ENCODE assay signal across 8 cellular contexts in the genomic region with DNA sequence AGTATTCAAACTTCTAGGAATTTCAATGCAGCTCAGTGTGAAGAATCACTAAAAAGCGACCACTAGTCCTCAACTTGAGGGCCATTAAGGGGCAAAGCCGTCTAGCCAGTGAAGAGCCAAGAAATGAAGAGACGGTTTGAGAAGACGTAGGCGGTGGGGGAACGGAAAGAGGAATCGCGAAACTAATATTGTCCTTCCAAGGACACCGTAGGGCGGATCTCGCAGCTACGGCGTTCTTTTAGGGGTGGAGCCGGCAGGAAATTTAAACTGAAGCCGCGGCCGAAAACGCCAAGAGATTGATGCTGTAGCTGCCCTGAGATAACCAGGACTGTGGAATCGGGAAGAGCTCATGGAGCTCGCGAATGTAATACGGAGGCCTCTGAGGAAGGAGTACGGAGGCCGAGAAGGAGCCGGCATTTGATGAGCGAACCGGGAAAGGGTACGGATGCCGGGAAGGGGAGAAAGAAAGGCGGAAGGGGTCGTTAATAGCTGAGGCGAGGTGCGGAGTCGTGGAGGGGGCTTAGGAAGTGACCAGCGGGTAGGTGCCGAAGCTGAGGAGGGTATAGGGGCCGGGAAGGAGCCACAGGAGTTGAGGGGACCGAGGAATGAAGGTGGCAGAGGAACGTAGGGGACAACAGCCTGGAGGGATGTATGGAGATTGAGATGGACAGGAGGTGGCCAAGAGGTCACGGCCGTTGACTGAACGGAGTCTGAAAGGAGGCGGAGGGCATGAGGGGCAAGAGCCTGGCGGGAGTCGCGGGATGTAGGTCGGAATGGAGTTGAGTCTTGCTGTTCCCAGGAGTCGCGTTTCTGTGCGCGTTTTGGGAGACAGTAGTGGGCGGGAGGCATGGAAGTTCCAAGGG. TPM values are rescaled to one million over a fixed set of nuclear protein-coding genes. Genes with fewer than 3 reads are reported as not detected.
DNase-seq lines count a peak whose midpoint lies in the region; ATAC-seq and TF ChIP-seq lines count a peak whose summit lies in the region.

A gene with protein sequence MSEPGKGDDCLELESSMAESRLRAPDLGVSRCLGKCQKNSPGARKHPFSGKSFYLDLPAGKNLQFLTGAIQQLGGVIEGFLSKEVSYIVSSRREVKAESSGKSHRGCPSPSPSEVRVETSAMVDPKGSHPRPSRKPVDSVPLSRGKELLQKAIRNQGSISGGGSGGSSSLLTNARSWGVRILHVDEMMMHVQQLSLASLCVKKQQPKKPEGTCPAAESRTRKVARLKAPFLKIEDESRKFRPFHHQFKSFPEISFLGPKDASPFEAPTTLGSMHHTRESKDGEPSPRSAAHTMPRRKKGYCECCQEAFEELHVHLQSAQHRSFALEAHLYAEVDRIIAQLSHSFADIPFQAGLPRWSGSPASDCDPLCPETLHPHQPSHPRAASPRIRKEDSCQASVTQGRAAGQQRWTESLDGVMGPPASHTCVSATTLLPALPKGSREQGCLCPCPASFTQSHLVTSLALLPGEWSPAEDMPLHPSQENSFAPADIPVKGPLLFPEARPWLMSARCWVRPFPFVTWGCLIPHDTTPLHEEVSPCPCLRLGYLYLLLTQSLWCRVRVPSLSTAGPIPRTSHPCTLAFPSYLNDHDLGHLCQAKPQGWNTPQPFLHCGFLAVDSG (plus strand): TSS at position 265 of the 863 bp plus-strand sequence. CDS start 156 bp downstream, at position 421.

- in situ Hi-C loops in astrocyte of the cerebellum (cut with HindIII; ENCODE audit: low sequenced_read_pairs) = no loop called here

- H3K9me3 ChIP-seq in CD4-positive, alpha-beta T cell (ENCODE audit: control insufficient read depth, low read length) = no peaks in the 10 kb centered on the region
- H3K9me3 ChIP-seq in vagina = no peaks in the 10 kb centered on the region

- intact Hi-C loops in CD4-positive, alpha-beta T cell (cut with DNase I, micrococcal nuclease) = loop anchor here (1.0 kb wide), 1 partner anchor 19 kb away; the partner anchor contains the start of gene CCDC43 (in 2 of the 2)
- intact Hi-C loops in vagina (cut with DNase I) = no loop called here

- no peaks in the 10 kb centered on the region for H3K36me3 ChIP-seq in vagina

- TF ChIP-seq POLR2A in vagina (IDR thresholded peaks at IDR 0.05) = no peak

- H3K4me3 ChIP-seq in astrocyte of the cerebellum (ENCODE audit: low read depth, low read length) = peak within 1 kb of the TSS; percentile 87
- peak within 1 kb of the TSS; percentile 47 to 64 for H3K4me3 ChIP-seq in vagina

- no peaks in the 10 kb centered on the region for H3K4me1 Mint-ChIP-seq in CD4-positive, alpha-beta T cell (ENCODE audit: low read depth)

- no peak within 1 kb of the TSS for H3K4me3 Mint-ChIP-seq in CD4-positive, alpha-beta T cell

- TF ChIP-seq CTCF in CD4-positive, alpha-beta T cell (IDR thresholded peaks at IDR 0.05) = no peak
- TF ChIP-seq CTCF in astrocyte of the cerebellum (IDR thresholded peaks at IDR 0.05; ENCODE audit: low read depth, low read length, missing control alignments) (no peak), vagina (IDR thresholded peaks at IDR 0.05) (no peak)

- no peaks in the 10 kb centered on the region for H3K36me3 Mint-ChIP-seq in CD4-positive, alpha-beta T cell (ENCODE audit: low read depth)

- H3K27ac Mint-ChIP-seq in CD4-positive, alpha-beta T cell = no peak within 1 kb of the TSS

- CTCF ChIA-PET in CD4-positive, alpha-beta T cell (lab: Charles Lee) = no interaction called here

- POLR2A ChIA-PET in CD4-positive, alpha-beta T cell (lab: Charles Lee) = interaction anchor here (0.6 to 3.8 kb wide), 10 partner anchors 14 to 844 kb away, joined by 3 to 33 read pairs (median 3); partner anchors contain the start of genes ADAM11, CCDC43, HDAC5 and MAP3K14

- peaks cover 18% of the 10 kb centered on the region for H3K4me1 ChIP-seq in vagina

- no peaks in the 10 kb centered on the region for H3K9me3 Mint-ChIP-seq in CD4-positive, alpha-beta T cell

- peak; percentile 97 for ATAC-seq in CD4-positive, alpha-beta T cell (ENCODE audit: poor library complexity)

- peak; percentile 69 to 80 (median 75) for DNase-seq in CD4-positive, alpha-beta T cell
- DNase-seq in H4 (ENCODE audit: low spot score) = peak; percentile 86
- DNase-seq in NCI-H2029 treated with DMSO at 0.1 percent for 48 hours (lab: John Stamatoyannopoulos, UW) = peak; percentile 74
- peak; percentile 75 for DNase-seq in T-helper 9 cell
- peak; percentile 81 for DNase-seq in astrocyte of the cerebellum (ENCODE audit: low read depth)
- DNase-seq in hippocampal formation (lab: John Stamatoyannopoulos, UW) = peak; percentile 72 to 73
- peak; percentile 82 for DNase-seq in renal cortical epithelial cell (ENCODE audit: low read depth)
- no peak for DNase-seq in vagina (ENCODE audit: extremely low spot score in 2 of 2)

- no peaks in the 10 kb centered on the region for H3K27me3 ChIP-seq in CD4-positive, alpha-beta T cell (ENCODE audit: control insufficient read depth, insufficient read depth, low read length)
- H3K27me3 ChIP-seq in vagina = no peaks in the 10 kb centered on the region

- H3K27me3 Mint-ChIP-seq in CD4-positive, alpha-beta T cell = peaks cover 14% of the 10 kb centered on the region

- no peak within 1 kb of the TSS for H3K27ac ChIP-seq in CD4-positive, alpha-beta T cell (ENCODE audit: low read depth, low read length)
- H3K27ac ChIP-seq in vagina = peak within 1 kb of the TSS; percentile 60

RNA-seq across cellular contexts. Expression of the gene that starts here (rescaled TPM):
- 1 to 10 TPM; 1.5 TPM for total RNA-seq in CD4-positive, alpha-beta T cell
- total RNA-seq in H4 (2014; rRNA removed; shearing (Covaris generic)) = 8.7 and 9.2 TPM in 2 replicates
- total RNA-seq in renal cortical epithelial cell = 3.9 and 6.3 TPM in 2 replicates
- 4.7 TPM for total RNA-seq in vagina

Comparison
In these comparisons a context has a peak if more than half of its experiments do, and no peak if none do; other contexts are left out.
1. DNase-seq: peak in CD4-positive, alpha-beta T cell (10 of 10), H4 (single experiment), NCI-H2029 treated with DMSO at 0.1 percent for 48 hours (single experiment), T-helper 9 cell (single experiment), astrocyte of the cerebellum (single experiment), hippocampal formation (2 of 2) and renal cortical epithelial cell (single experiment); none in vagina (0 of 2).